In genomic region chr12:53991077-53991460, GRCh38 we compare ENCODE assay signal across 16 cellular contexts. TPM values are rescaled to one million over a fixed set of nuclear protein-coding genes. Genes with fewer than 3 reads are reported as not detected.
DNase-seq lines count a peak whose midpoint lies in the region; ATAC-seq and TF ChIP-seq lines count a peak whose summit lies in the region.
"Had no signal": no experiment of that assay in that cellular context is flagged by ENCODE, and none has a peak within 500 bp of the region (broad histone marks: within the 10 kb centered on the region; RNA-seq: fewer than 3 reads in every experiment).

No MANE protein-coding gene starts in this region.

- no peaks in the 10 kb centered on the region for H3K9me3 Mint-ChIP-seq in activated CD4-positive, alpha-beta T cell treated with anti-CD3 and anti-CD28 coated beads for 36 hours (ENCODE audit: low read depth)
- H3K9me3 Mint-ChIP-seq: activated T-cell treated with anti-CD3 and anti-CD28 coated beads, Interleukin-2, amount 50 U/mL, for 4 hours; CD4-positive, alpha-beta T cell had no signal

- peaks cover 40% of the 10 kb centered on the region for H3K4me1 Mint-ChIP-seq in activated CD4-positive, alpha-beta T cell treated with anti-CD3 and anti-CD28 coated beads for 36 hours

- H3K4me3 Mint-ChIP-seq in activated CD4-positive, alpha-beta T cell treated with anti-CD3 and anti-CD28 coated beads for 36 hours, result no peak overlapping the region
- H3K4me3 Mint-ChIP-seq: activated T-cell treated with anti-CD3 and anti-CD28 coated beads, Interleukin-2, amount 50 U/mL, for 4 hours; CD4-positive, alpha-beta T cell had no signal

- TF ChIP-seq CTCF in foreskin fibroblast (IDR thresholded peaks at IDR 0.05; ENCODE audit: low read depth, low read length), result no peak

- no peak overlapping the region for H3K27ac Mint-ChIP-seq in activated CD4-positive, alpha-beta T cell treated with anti-CD3 and anti-CD28 coated beads for 36 hours
- H3K27ac Mint-ChIP-seq: CD4-positive, alpha-beta T cell had no signal

- CTCF ChIA-PET in activated CD4-positive, alpha-beta T cell treated with anti-CD3 and anti-CD28 coated beads for 36 hours (lab: Charles Lee), result interaction anchor here (0.7 to 1.6 kb wide), 10 partner anchors 10 to 225 kb away, joined by 3 to 5 read pairs (median 3); partner anchors contain the start of gene HOXC5

- H3K4me3 ChIP-seq in foreskin fibroblast (ENCODE audit: low read depth in 1 of 2, low read length in 2 of 2) (peak overlapping the region; percentile 5 to 34), skeletal muscle cell (ENCODE audit: low read depth, low read length) (peak overlapping the region; percentile 71)

- peak; percentile 84 for DNase-seq in GM04503 (ENCODE audit: low read depth)
- DNase-seq in NCI-H82 (lab: John Stamatoyannopoulos, UW), result peak; percentile 76
- DNase-seq in foreskin fibroblast, result peak; percentile 53 to 82
- DNase-seq in skeletal muscle cell (ENCODE audit: low read depth), result peak; percentile 65
- DNase-seq in COR-L47 (lab: John Stamatoyannopoulos, UW), result no peak
- DNase-seq in activated CD4-positive, alpha-beta T cell treated with anti-CD3 and anti-CD28 coated beads for 36 hours, result no peak
- DNase-seq in NCI-H1694 treated with DMSO at 0.1 percent for 48 hours (lab: John Stamatoyannopoulos, UW), result no peak
- DNase-seq: activated CD4-positive, alpha-beta T cell treated with anti-CD3 and anti-CD28 coated beads for 4 hours; activated T-cell treated with anti-CD3 and anti-CD28 coated beads, Interleukin-2, amount 50 U/mL, for 4 hours; CD4-positive, alpha-beta T cell; GF-D8; GOT3; posterior cingulate gyrus; stimulated activated CD4-positive, alpha-beta T cell treated with anti-CD3 and anti-CD28 coated beads, Interleukin-2, amount 100 ng/mL, for 24 hours had no signal

- H3K27me3 Mint-ChIP-seq in activated CD4-positive, alpha-beta T cell treated with anti-CD3 and anti-CD28 coated beads for 36 hours, result peaks cover 90% of the 10 kb centered on the region

- no peak for ATAC-seq in activated CD4-positive, alpha-beta T cell treated with anti-CD3 and anti-CD28 coated beads for 36 hours
- ATAC-seq: activated T-cell treated with anti-CD3 and anti-CD28 coated beads, Interleukin-2, amount 50 U/mL, for 4 hours had no signal

- POLR2A ChIA-PET in activated CD4-positive, alpha-beta T cell treated with anti-CD3 and anti-CD28 coated beads for 36 hours (lab: Charles Lee), result interaction anchor here (0.6 kb wide), 1 partner anchor 710 kb away, joined by 3 read pairs; no protein-coding TSS in a partner anchor

- H3K36me3 Mint-ChIP-seq in activated CD4-positive, alpha-beta T cell treated with anti-CD3 and anti-CD28 coated beads for 36 hours (ENCODE audit: low read depth), result no peaks in the 10 kb centered on the region

- intact Hi-C loops in activated CD4-positive, alpha-beta T cell treated with anti-CD3 and anti-CD28 coated beads for 36 hours (cut with DNase I, micrococcal nuclease), result loop anchor here in 1 of 2 experiments (5.0 kb wide), 1 partner anchor 61 kb away; the partner anchor contains the start of gene HOXC4

RNA-seq across cellular contexts. Expression of gene HOXC10, which starts 6.1 kb away (rescaled TPM):
- total RNA-seq in activated CD4-positive, alpha-beta T cell treated with anti-CD3 and anti-CD28 coated beads for 36 hours, result not detected
- total RNA-seq: activated T-cell treated with anti-CD3 and anti-CD28 coated beads, Interleukin-2, amount 50 U/mL, for 4 hours; CD4-positive, alpha-beta T cell; dermis microvascular lymphatic vessel endothelial cell; mononuclear cell had no signal

RNA-seq across cellular contexts. Expression of gene HOXC9, which starts 8.9 kb away (rescaled TPM):
- not detected for total RNA-seq in activated CD4-positive, alpha-beta T cell treated with anti-CD3 and anti-CD28 coated beads for 36 hours
- total RNA-seq: activated T-cell treated with anti-CD3 and anti-CD28 coated beads, Interleukin-2, amount 50 U/mL, for 4 hours; CD4-positive, alpha-beta T cell; mononuclear cell had no signal

RNA-seq across cellular contexts. Expression of gene HOTAIR, which starts 16.3 kb away (rescaled TPM):
- not detected for total RNA-seq in activated CD4-positive, alpha-beta T cell treated with anti-CD3 and anti-CD28 coated beads for 36 hours
- total RNA-seq: activated T-cell treated with anti-CD3 and anti-CD28 coated beads, Interleukin-2, amount 50 U/mL, for 4 hours; CD4-positive, alpha-beta T cell; dermis microvascular lymphatic vessel endothelial cell; mononuclear cell had no signal

RNA-seq across cellular contexts. Expression of gene HOXC8, which starts 17.7 kb away (rescaled TPM):
- total RNA-seq in activated CD4-positive, alpha-beta T cell treated with anti-CD3 and anti-CD28 coated beads for 36 hours, result not detected
- total RNA-seq: activated T-cell treated with anti-CD3 and anti-CD28 coated beads, Interleukin-2, amount 50 U/mL, for 4 hours; CD4-positive, alpha-beta T cell; dermis microvascular lymphatic vessel endothelial cell; mononuclear cell had no signal

RNA-seq across cellular contexts. Expression of gene HOXC11, which starts 18.1 kb away (rescaled TPM):
- not detected for total RNA-seq in activated CD4-positive, alpha-beta T cell treated with anti-CD3 and anti-CD28 coated beads for 36 hours
- total RNA-seq: activated T-cell treated with anti-CD3 and anti-CD28 coated beads, Interleukin-2, amount 50 U/mL, for 4 hours; CD4-positive, alpha-beta T cell; dermis microvascular lymphatic vessel endothelial cell; mononuclear cell had no signal

Comparison
In these comparisons a context has a peak if more than half of its experiments do, and no peak if none do; other contexts are left out.
1. DNase-seq: peak in GM04503 (single experiment), NCI-H82 (single experiment), foreskin fibroblast (2 of 2) and skeletal muscle cell (single experiment); none in COR-L47 (single experiment), activated CD4-positive, alpha-beta T cell treated with anti-CD3 and anti-CD28 coated beads for 36 hours (single experiment) and NCI-H1694 treated with DMSO at 0.1 percent for 48 hours (single experiment).